In genomic region chr6:151015320-151015719, GRCh38 we compare ENCODE assay signal across 21 cellular contexts.
DNase-seq lines count a peak whose midpoint lies in the region; ATAC-seq and TF ChIP-seq lines count a peak whose summit lies in the region.
"Had no signal": no experiment of that assay in that cellular context is flagged by ENCODE, and none has a peak within 500 bp of the region (broad histone marks: within the 10 kb centered on the region; RNA-seq: fewer than 3 reads in every experiment).

No MANE protein-coding gene starts in this region.

- in situ Hi-C loops in brain microvascular endothelial cell (cut with HindIII; ENCODE audit: low pct_ligation_motif_present, low sequenced_read_pairs) = no loop called here

- intact Hi-C loops in right cardiac atrium (cut with DNase I) = loop anchor here in 2 of 4 donors (10.0 kb wide), 2 partner anchors 121 to 229 kb away; no protein-coding TSS in a partner anchor

- H3K27ac ChIP-seq in cardiac muscle cell (peak overlapping the region; percentile 46), right cardiac atrium (ENCODE audit: low read length) (no peak overlapping the region), brain microvascular endothelial cell (peak overlapping the region; percentile 3)
- H3K27ac ChIP-seq: C4-2B, RWPE1, SJCRH30 had no signal

- H3K4me3 Mint-ChIP-seq in mesothelial cell of epicardium = peak overlapping the region; percentile 24
- H3K4me3 Mint-ChIP-seq in activated T-cell treated with anti-CD3 and anti-CD28 coated beads, Interleukin-2, amount 50 U/mL, for 72 hours = no peak overlapping the region

- TF ChIP-seq CTCF in cardiac muscle cell (IDR thresholded peaks at IDR 0.05; ENCODE audit: low read depth, low read length) (no peak), brain microvascular endothelial cell (IDR thresholded peaks at IDR 0.05; ENCODE audit: low read depth, low read length, missing control alignments) (no peak), mesothelial cell of epicardium (IDR thresholded peaks at IDR 0.05; ENCODE audit: unreplicated experiment) (no peak)

- no peak for ATAC-seq in right cardiac atrium
- no peak for ATAC-seq in GM18498 (IDR thresholded peaks at IDR 0.05; ENCODE audit: unreplicated experiment)
- ATAC-seq in activated T-cell treated with anti-CD3 and anti-CD28 coated beads, Interleukin-2, amount 50 U/mL, for 72 hours (replicated peaks in 1 of 2) = no peak
- ATAC-seq: K562 had no signal

- H3K27ac Mint-ChIP-seq in mesothelial cell of epicardium = peak overlapping the region; percentile 98
- H3K27ac Mint-ChIP-seq in activated T-cell treated with anti-CD3 and anti-CD28 coated beads, Interleukin-2, amount 50 U/mL, for 72 hours = no peak overlapping the region

- WGBS in right cardiac atrium = 77% methylated on average over 11 of the region's 11 CpGs

- no peak overlapping the region for H3K4me3 ChIP-seq in cardiac muscle cell
- no peak overlapping the region for H3K4me3 ChIP-seq in right cardiac atrium (ENCODE audit: low read length)
- H3K4me3 ChIP-seq in brain microvascular endothelial cell (ENCODE audit: low read depth, low read length) = no peak overlapping the region
- H3K4me3 ChIP-seq: K562, SJCRH30 had no signal

- H3K36me3 Mint-ChIP-seq in mesothelial cell of epicardium = peaks cover 2% of the 10 kb centered on the region
- H3K36me3 Mint-ChIP-seq in activated T-cell treated with anti-CD3 and anti-CD28 coated beads, Interleukin-2, amount 50 U/mL, for 72 hours (ENCODE audit: insufficient read depth in 2 of 2) = peaks cover 11 to 21% of the 10 kb centered on the region in 2 donors

- H3K27me3 Mint-ChIP-seq in mesothelial cell of epicardium (ENCODE audit: low read depth) = no peaks in the 10 kb centered on the region
- no peaks in the 10 kb centered on the region for H3K27me3 Mint-ChIP-seq in activated T-cell treated with anti-CD3 and anti-CD28 coated beads, Interleukin-2, amount 50 U/mL, for 72 hours (ENCODE audit: low read depth)

- H3K4me1 ChIP-seq in cardiac muscle cell (ENCODE audit: low read depth) (peaks cover 11% of the 10 kb centered on the region), right cardiac atrium (ENCODE audit: control insufficient read depth, insufficient read depth, low read length) (no peaks in the 10 kb centered on the region)
- H3K4me1 ChIP-seq: SJCRH30 had no signal

- DNase-seq in cardiac muscle cell (ENCODE audit: low read depth in 1 of 2, low spot score in 1 of 2) (no peak), right cardiac atrium (no peak), brain microvascular endothelial cell (no peak), mesothelial cell of epicardium (ENCODE audit: low spot score in 2 of 2, unreplicated experiment in 2 of 2) (peak in 1 of 2 experiments; percentile 48), amniotic stem cell (lab: John Stamatoyannopoulos, UW) (no peak), NCI-H226 (no peak)
- no peak for DNase-seq in activated T-cell treated with anti-CD3 and anti-CD28 coated beads, Interleukin-2, amount 50 U/mL, for 72 hours
- DNase-seq: 8988T; DMS79; HCEC 1CT; NCI-H1417 treated with DMSO at 0.1 percent for 48 hours; NCI-H2029; NCI-H2171; NCI-H446 treated with DMSO at 0.1 percent for 48 hours; NK-92 treated with Interleukin-12 subunit alpha and Interleukin-12 subunit beta, amount 100 ng/mL, for 24 hours; OCI-M1; SJCRH30 had no signal

- H3K9me3 ChIP-seq in cardiac muscle cell (ENCODE audit: low read depth) = no peaks in the 10 kb centered on the region
- no peaks in the 10 kb centered on the region for H3K9me3 ChIP-seq in right cardiac atrium (ENCODE audit: control insufficient read depth, low read length)
- H3K9me3 ChIP-seq: SJCRH30 had no signal

- peaks cover 5% of the 10 kb centered on the region for H3K36me3 ChIP-seq in cardiac muscle cell
- peaks cover 16% of the 10 kb centered on the region for H3K36me3 ChIP-seq in brain microvascular endothelial cell (replicated peaks)

- H3K9me3 Mint-ChIP-seq in mesothelial cell of epicardium = no peaks in the 10 kb centered on the region
- no peaks in the 10 kb centered on the region for H3K9me3 Mint-ChIP-seq in activated T-cell treated with anti-CD3 and anti-CD28 coated beads, Interleukin-2, amount 50 U/mL, for 72 hours

- H3K4me1 Mint-ChIP-seq in mesothelial cell of epicardium = peaks cover 42% of the 10 kb centered on the region
- H3K4me1 Mint-ChIP-seq in activated T-cell treated with anti-CD3 and anti-CD28 coated beads, Interleukin-2, amount 50 U/mL, for 72 hours (ENCODE audit: low read depth) = no peaks in the 10 kb centered on the region

- H3K27me3 ChIP-seq in cardiac muscle cell (no peaks in the 10 kb centered on the region), right cardiac atrium (ENCODE audit: control insufficient read depth, insufficient read depth) (no peaks in the 10 kb centered on the region), brain microvascular endothelial cell (replicated peaks) (no peaks in the 10 kb centered on the region)
- H3K27me3 ChIP-seq: SJCRH30 had no signal
